Comparison of ENCODE assay signal across 9 cellular contexts in genomic region chr11:33920838-33921613, GRCh38. TPM values are rescaled to one million over a fixed set of nuclear protein-coding genes. Genes with fewer than 3 reads are reported as not detected.
DNase-seq lines count a peak whose midpoint lies in the region; ATAC-seq and TF ChIP-seq lines count a peak whose summit lies in the region.
"Had no signal": no experiment of that assay in that cellular context is flagged by ENCODE, and none has a peak within 500 bp of the region (broad histone marks: within the 10 kb centered on the region; RNA-seq: fewer than 3 reads in every experiment).

No MANE protein-coding gene starts in this region.

- no peaks in the 10 kb centered on the region for H3K27me3 ChIP-seq in body of pancreas

- intact Hi-C loops in body of pancreas (cut with DNase I) = no loop called here
- intact Hi-C loops in Right ventricle myocardium superior (cut with DNase I) = no loop called here

- in situ Hi-C loops in astrocyte of the spinal cord (cut with HindIII; ENCODE audit: low sequenced_read_pairs) = no loop called here

- H3K27ac ChIP-seq in body of pancreas = no peak overlapping the region
- H3K27ac ChIP-seq: esophagus muscularis mucosa had no signal

- DNase-seq in astrocyte of the spinal cord (ENCODE audit: low read depth, low spot score) (peak; percentile 5), body of pancreas (no peak), DMS114 treated with DMSO at 0.1 percent for 48 hours (lab: John Stamatoyannopoulos, UW; ENCODE audit: unreplicated experiment) (no peak), Right ventricle myocardium superior (no peak), GF-D8 (lab: John Stamatoyannopoulos, UW) (no peak)

- no peaks in the 10 kb centered on the region for H3K9me3 ChIP-seq in body of pancreas
- H3K9me3 ChIP-seq: esophagus muscularis mucosa had no signal

- TF ChIP-seq POLR2A in body of pancreas (IDR thresholded peaks at IDR 0.05) = no peak

- no peak overlapping the region for H3K4me3 ChIP-seq in astrocyte of the spinal cord (ENCODE audit: low read depth, low read length)
- H3K4me3 ChIP-seq in body of pancreas = no peak overlapping the region
- H3K4me3 ChIP-seq: esophagus muscularis mucosa had no signal

- WGBS in body of pancreas, 2 donors = 67 to 76% methylated on average over 8 of the region's 8 CpGs

- H3K4me1 ChIP-seq in body of pancreas = no peaks in the 10 kb centered on the region
- H3K4me1 ChIP-seq: esophagus muscularis mucosa had no signal

- H3K36me3 ChIP-seq in body of pancreas (replicated peaks in 1 of 2; ENCODE audit: insufficient read depth in 1 of 2, low read depth in 2 of 2) = no peaks in the 10 kb centered on the region
- H3K36me3 ChIP-seq: esophagus muscularis mucosa had no signal

- ATAC-seq in GM18498 (IDR thresholded peaks at IDR 0.05; ENCODE audit: unreplicated experiment) (peak; percentile 89), GM19468 (IDR thresholded peaks at IDR 0.05; ENCODE audit: extremely low read depth, unreplicated experiment) (peak; percentile 83), HG03196 (IDR thresholded peaks at IDR 0.05; ENCODE audit: unreplicated experiment) (peak; percentile 72), body of pancreas (no peak), Right ventricle myocardium superior (ENCODE audit: poor library complexity) (no peak)

- TF ChIP-seq CTCF in astrocyte of the spinal cord (IDR thresholded peaks at IDR 0.05; ENCODE audit: low read depth, low read length) (no peak), body of pancreas (IDR thresholded peaks at IDR 0.05) (no peak)

RNA-seq across cellular contexts. Expression of gene LMO2, which starts 29.1 kb away (rescaled TPM):
- total RNA-seq in body of pancreas (1 to 10 TPM; 7.3 to 8.0 TPM), Right ventricle myocardium superior (9.1 TPM)

Comparison
In these comparisons a context has a peak if more than half of its experiments do, and no peak if none do; other contexts are left out.
1. ATAC-seq: peak in GM18498 (single experiment), GM19468 (single experiment) and HG03196 (single experiment); none in body of pancreas (single experiment) and Right ventricle myocardium superior (single experiment).